In the genomic region with DNA sequence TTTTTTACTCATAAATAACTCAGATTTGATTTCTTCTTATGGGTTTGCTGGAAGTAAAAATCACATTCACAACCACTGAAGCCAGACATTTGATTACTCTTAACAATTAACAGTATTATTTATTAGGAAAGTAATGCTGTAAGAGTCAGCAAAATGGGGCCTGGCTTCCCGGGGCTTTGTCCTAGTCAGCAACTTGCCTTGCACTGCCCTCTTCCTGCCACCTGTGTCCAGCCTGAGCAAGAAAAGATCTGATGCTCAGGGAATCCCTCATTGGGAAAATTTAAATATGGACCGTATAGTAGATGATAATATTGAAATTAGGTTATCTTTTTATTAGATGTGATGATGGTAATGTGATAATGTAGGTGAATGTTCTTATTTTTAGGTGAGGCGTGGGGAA, we compare ENCODE assay signal across 9 cellular contexts. TPM values are rescaled to one million over a fixed set of nuclear protein-coding genes. Genes with fewer than 3 reads are reported as not detected.
DNase-seq lines count a peak whose midpoint lies in the region; ATAC-seq and TF ChIP-seq lines count a peak whose summit lies in the region.
"Had no signal": no experiment of that assay in that cellular context is flagged by ENCODE, and none has a peak within 500 bp of the region (broad histone marks: within the 10 kb centered on the region; RNA-seq: fewer than 3 reads in every experiment).

No MANE protein-coding gene starts in this region.

- H3K4me3 ChIP-seq in GM23338, result no peak overlapping the region
- H3K4me3 ChIP-seq in fibroblast of villous mesenchyme (ENCODE audit: low read depth, low read length), result no peak overlapping the region
- H3K4me3 ChIP-seq in parathyroid adenoma (ENCODE audit: low read depth, low read length), result no peak overlapping the region

- no peak overlapping the region for H2AFZ ChIP-seq in GM23338
- H2AFZ ChIP-seq in parathyroid adenoma, result no peak overlapping the region

- no peaks in the 10 kb centered on the region for H3K9me3 ChIP-seq in parathyroid adenoma (ENCODE audit: control insufficient read depth, low read length)

- no peaks in the 10 kb centered on the region for H3F3A ChIP-seq in GM23338 (replicated peaks; ENCODE audit: low read depth)

- H3K27me3 Mint-ChIP-seq in GM23338 (ENCODE audit: insufficient read depth, low read depth, poor library complexity), result peaks cover 4% of the 10 kb centered on the region

- peak; percentile 40 to 60; a peak in 3 of 4 replicates for TF ChIP-seq CTCF in GM23338 (conservative IDR thresholded peaks at IDR 0.05; ENCODE audit: low read depth in 2 of 2)
- peak; percentile 46 for TF ChIP-seq CTCF in fibroblast of villous mesenchyme (IDR thresholded peaks at IDR 0.05; ENCODE audit: insufficient read depth, low read depth, low read length)
- peak; percentile 29 for TF ChIP-seq CTCF in parathyroid adenoma (IDR thresholded peaks at IDR 0.05)

- H3K9me3 Mint-ChIP-seq in GM23338, result no peaks in the 10 kb centered on the region

- no peak overlapping the region for H3K4me3 Mint-ChIP-seq in GM23338

- H3K27me3 ChIP-seq in GM23338 (ENCODE audit: insufficient read depth) (no peaks in the 10 kb centered on the region), parathyroid adenoma (ENCODE audit: control insufficient read depth, insufficient read depth, low read length) (no peaks in the 10 kb centered on the region)

- H3K27ac ChIP-seq in GM23338 (ENCODE audit: low read depth) (no peak overlapping the region), parathyroid adenoma (no peak overlapping the region)

- no peak overlapping the region for H3K4me2 ChIP-seq in GM23338
- no peak overlapping the region for H3K4me2 ChIP-seq in parathyroid adenoma (ENCODE audit: low read length)

- H3K79me2 ChIP-seq in GM23338 (replicated peaks; ENCODE audit: insufficient read depth), result no peaks in the 10 kb centered on the region
- no peaks in the 10 kb centered on the region for H3K79me2 ChIP-seq in parathyroid adenoma

- H3K4me1 ChIP-seq in GM23338 (ENCODE audit: insufficient read depth) (no peaks in the 10 kb centered on the region), parathyroid adenoma (no peaks in the 10 kb centered on the region)

- H3K36me3 Mint-ChIP-seq in GM23338 (ENCODE audit: low read depth), result no peaks in the 10 kb centered on the region

- H3K9me2 ChIP-seq in GM23338 (ENCODE audit: insufficient read depth), result no peaks in the 10 kb centered on the region

- H3K27ac Mint-ChIP-seq in GM23338, result no peak overlapping the region

- H3K36me3 ChIP-seq in GM23338 (ENCODE audit: insufficient read depth) (no peaks in the 10 kb centered on the region), parathyroid adenoma (ENCODE audit: control insufficient read depth, insufficient read depth, low read length) (no peaks in the 10 kb centered on the region)

- no peaks in the 10 kb centered on the region; the same call in 2 of the 3 replicates for H3K4me1 Mint-ChIP-seq in GM23338

- no peaks in the 10 kb centered on the region for H4K20me1 ChIP-seq in GM23338 (replicated peaks; ENCODE audit: insufficient read depth)

- DNase-seq in GM23338 (ENCODE audit: low spot score) (peak; percentile 24), SHP77 (lab: John Stamatoyannopoulos, UW) (peak; percentile 30 to 31), fibroblast of villous mesenchyme (ENCODE audit: low read depth) (peak; percentile 20), T-helper 2 cell (no peak)
- DNase-seq in effector CD8-positive, alpha-beta T cell (lab: John Stamatoyannopoulos, UW), result no peak
- DNase-seq: activated CD8-positive, alpha-beta memory T cell treated with anti-CD3 and anti-CD28 coated beads, Interleukin-2, amount 50 U/mL, for 48 hours had no signal

- H3K9ac ChIP-seq in parathyroid adenoma, result no peak overlapping the region

- ATAC-seq in GM23338 (0 out of 3 replicates have a peak, but pooled peaks have one; percentile 29), GM19467 (IDR thresholded peaks at IDR 0.05; ENCODE audit: unreplicated experiment) (no peak), GM19455 (IDR thresholded peaks at IDR 0.05; ENCODE audit: unreplicated experiment) (no peak)

TF ChIP-seq in GM23338, 12 proteins besides CTCF, POLR2A, EP300 and RAD21 (continues in another document):
- TF ChIP-seq ZNF114 (CRISPR knock-in tag; IDR thresholded peaks at IDR 0.05) (no peak), EZH2 (IDR thresholded peaks at IDR 0.05; ENCODE audit: low read depth, unreplicated experiment) (no peak), POLR2AphosphoS5 (IDR thresholded peaks at IDR 0.05; ENCODE audit: low read depth) (no peak), STAT1 (IDR thresholded peaks at IDR 0.05; ENCODE audit: unreplicated experiment) (no peak)
- TF ChIP-seq, protein P1, sequence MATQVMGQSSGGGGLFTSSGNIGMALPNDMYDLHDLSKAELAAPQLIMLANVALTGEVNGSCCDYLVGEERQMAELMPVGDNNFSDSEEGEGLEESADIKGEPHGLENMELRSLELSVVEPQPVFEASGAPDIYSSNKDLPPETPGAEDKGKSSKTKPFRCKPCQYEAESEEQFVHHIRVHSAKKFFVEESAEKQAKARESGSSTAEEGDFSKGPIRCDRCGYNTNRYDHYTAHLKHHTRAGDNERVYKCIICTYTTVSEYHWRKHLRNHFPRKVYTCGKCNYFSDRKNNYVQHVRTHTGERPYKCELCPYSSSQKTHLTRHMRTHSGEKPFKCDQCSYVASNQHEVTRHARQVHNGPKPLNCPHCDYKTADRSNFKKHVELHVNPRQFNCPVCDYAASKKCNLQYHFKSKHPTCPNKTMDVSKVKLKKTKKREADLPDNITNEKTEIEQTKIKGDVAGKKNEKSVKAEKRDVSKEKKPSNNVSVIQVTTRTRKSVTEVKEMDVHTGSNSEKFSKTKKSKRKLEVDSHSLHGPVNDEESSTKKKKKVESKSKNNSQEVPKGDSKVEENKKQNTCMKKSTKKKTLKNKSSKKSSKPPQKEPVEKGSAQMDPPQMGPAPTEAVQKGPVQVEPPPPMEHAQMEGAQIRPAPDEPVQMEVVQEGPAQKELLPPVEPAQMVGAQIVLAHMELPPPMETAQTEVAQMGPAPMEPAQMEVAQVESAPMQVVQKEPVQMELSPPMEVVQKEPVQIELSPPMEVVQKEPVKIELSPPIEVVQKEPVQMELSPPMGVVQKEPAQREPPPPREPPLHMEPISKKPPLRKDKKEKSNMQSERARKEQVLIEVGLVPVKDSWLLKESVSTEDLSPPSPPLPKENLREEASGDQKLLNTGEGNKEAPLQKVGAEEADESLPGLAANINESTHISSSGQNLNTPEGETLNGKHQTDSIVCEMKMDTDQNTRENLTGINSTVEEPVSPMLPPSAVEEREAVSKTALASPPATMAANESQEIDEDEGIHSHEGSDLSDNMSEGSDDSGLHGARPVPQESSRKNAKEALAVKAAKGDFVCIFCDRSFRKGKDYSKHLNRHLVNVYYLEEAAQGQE (IDR thresholded peaks at IDR 0.05; ENCODE audit: unreplicated experiment), result no peak

RNA-seq across cellular contexts. Expression of a gene that starts 30.8 kb away (rescaled TPM):
- total RNA-seq in GM23338 (2014; rRNA removed; shearing (Covaris generic)), result 1.1 and 2.3 TPM in 2 replicates
- 14.2 and 15.5 TPM in 2 replicates for polyA plus RNA-seq in GM23338 (2016; fragmentation: Nextera tagmentation; extraction: Ambion mirVana)
- 7.4 and 16.0 TPM in 2 replicates for total RNA-seq in fibroblast of villous mesenchyme

Comparison
In these comparisons a context has a peak if more than half of its experiments do, and no peak if none do; other contexts are left out.
1. DNase-seq: peak in GM23338 (single experiment), SHP77 (2 of 2) and fibroblast of villous mesenchyme (single experiment); none in T-helper 2 cell (0 of 5) and effector CD8-positive, alpha-beta T cell (single experiment).
2. Peak in every context shown above with its lines, with median percentiles within 50 percentile points of each other: CTCF ChIP-seq.